20 cellular contexts compared by ENCODE assay signal in genomic region chr19:6264077-6264445, GRCh38. TPM values are rescaled to one million over a fixed set of nuclear protein-coding genes. Genes with fewer than 3 reads are reported as not detected.
DNase-seq lines count a peak whose midpoint lies in the region; ATAC-seq and TF ChIP-seq lines count a peak whose summit lies in the region.
"Had no signal": no experiment of that assay in that cellular context is flagged by ENCODE, and none has a peak within 500 bp of the region (broad histone marks: within the 10 kb centered on the region; RNA-seq: fewer than 3 reads in every experiment).

No MANE protein-coding gene starts in this region.

- TF ChIP-seq CTCF in glutamatergic neuron (IDR thresholded peaks at IDR 0.05; ENCODE audit: partially characterized antibody, unreplicated experiment): no peak
- no peak for TF ChIP-seq CTCF in osteoblast (IDR thresholded peaks at IDR 0.05; ENCODE audit: extremely low read depth, low read depth, low read length)

- peak overlapping the region; percentile 20 for H3K4me3 Mint-ChIP-seq in glutamatergic neuron (ENCODE audit: unreplicated experiment)

- peak overlapping the region in 8 of 11 experiments; percentile 37 to 92 (median 54); a peak in 16 of 22 replicates for H3K4me2 ChIP-seq in BLaER1 treated with 17β-estradiol and CSF1 and Interleukin-3, amounts not matched to agents 10 nM and 100 nM
- peak overlapping the region; percentile 37 for H3K4me2 ChIP-seq in osteoblast (ENCODE audit: insufficient read depth, low read length)

- H3K9me3 Mint-ChIP-seq in glutamatergic neuron (ENCODE audit: unreplicated experiment): no peaks in the 10 kb centered on the region

- no peak overlapping the region for H3K27ac Mint-ChIP-seq in glutamatergic neuron (ENCODE audit: unreplicated experiment)

- H3K9ac ChIP-seq in BLaER1 treated with 17β-estradiol and CSF1 and Interleukin-3, amounts not matched to agents 10 nM and 100 nM: 0 out of 22 replicates have a peak overlapping the region, but pooled peaks of 1 of the 11 experiments have one; percentile 31
- peak overlapping the region; percentile 32 for H3K9ac ChIP-seq in SK-N-MC (ENCODE audit: insufficient read length)

- H3K4me3 ChIP-seq in BLaER1 treated with 17β-estradiol and CSF1 and Interleukin-3, amounts not matched to agents 10 nM and 100 nM: no peak overlapping the region
- H3K4me3 ChIP-seq in SK-N-MC (no peak overlapping the region), osteoblast (ENCODE audit: insufficient read depth, low read length) (no peak overlapping the region)
- H3K4me3 ChIP-seq: body of pancreas, K562, lower lobe of right lung, sigmoid colon, uterus had no signal

- peaks cover 2% of the 10 kb centered on the region for H3K27me3 Mint-ChIP-seq in glutamatergic neuron (ENCODE audit: unreplicated experiment)

- no peak for ATAC-seq in GM21528 (IDR thresholded peaks at IDR 0.05; ENCODE audit: low FRiP score, unreplicated experiment)
- no peak for ATAC-seq in GM21619 (IDR thresholded peaks at IDR 0.05; ENCODE audit: unreplicated experiment)
- ATAC-seq: body of pancreas, K562, lower lobe of right lung had no signal

- peaks cover 22 to 73% (median 57%) of the 10 kb centered on the region in 10 experiments for H3K4me1 ChIP-seq in BLaER1 treated with 17β-estradiol and CSF1 and Interleukin-3, amounts not matched to agents 10 nM and 100 nM
- H3K4me1 ChIP-seq in osteoblast (ENCODE audit: insufficient read depth, low read length): peaks cover 30% of the 10 kb centered on the region
- H3K4me1 ChIP-seq: Caco-2 had no signal

- DNase-seq in SK-N-MC (ENCODE audit: low read depth, low spot score) (no peak), glutamatergic neuron (no peak), osteoblast (ENCODE audit: insufficient read length, low spot score, missing footprints) (peak; percentile 91), NOMO-1 (lab: John Stamatoyannopoulos, UW; ENCODE audit: unreplicated experiment in 2 of 2) (no peak), AG20443 (ENCODE audit: low spot score) (no peak)
- DNase-seq: activated CD8-positive, alpha-beta memory T cell treated with anti-CD3 and anti-CD28 coated beads, Interleukin-2, amount 50 U/mL, for 48 hours; activated naive CD4-positive, alpha-beta T cell treated with Interleukin-2 at 50 U/mL for 16 hours; body of pancreas; Caco-2; effector CD4-positive, alpha-beta T cell; lower lobe of right lung; NCI-H1092; NK-92 treated with Interleukin-12 subunit alpha and Interleukin-12 subunit beta, amount 100 ng/mL, for 24 hours; sigmoid colon; stimulated activated naive CD4-positive, alpha-beta T cell treated with Interleukin-2 at 50 U/mL for 16 hours; uterus had no signal

- peaks cover 81% of the 10 kb centered on the region for H3K79me2 ChIP-seq in osteoblast (ENCODE audit: insufficient read depth, low read length)

- no peaks in the 10 kb centered on the region for H3K27me3 ChIP-seq in BLaER1 treated with 17β-estradiol and CSF1 and Interleukin-3, amounts not matched to agents 10 nM and 100 nM
- H3K27me3 ChIP-seq in osteoblast (ENCODE audit: insufficient read depth, low read length): no peaks in the 10 kb centered on the region
- H3K27me3 ChIP-seq: body of pancreas, sigmoid colon, uterus had no signal

- H3K36me3 Mint-ChIP-seq in glutamatergic neuron (ENCODE audit: unreplicated experiment): peaks cover 3% of the 10 kb centered on the region

- peaks cover 73 to 92% (median 83%) of the 10 kb centered on the region in 11 experiments for H3K36me3 ChIP-seq in BLaER1 treated with 17β-estradiol and CSF1 and Interleukin-3, amounts not matched to agents 10 nM and 100 nM
- peaks cover 63% of the 10 kb centered on the region for H3K36me3 ChIP-seq in SK-N-MC (ENCODE audit: insufficient read depth, low read length)
- peaks cover 61% of the 10 kb centered on the region for H3K36me3 ChIP-seq in osteoblast (ENCODE audit: insufficient read depth, low read length)
- H3K36me3 ChIP-seq: uterus had no signal

- peaks cover 83 to 100% (median 99%) of the 10 kb centered on the region in 11 experiments for H4K20me1 ChIP-seq in BLaER1 treated with 17β-estradiol and CSF1 and Interleukin-3, amounts not matched to agents 10 nM and 100 nM
- peaks cover 28% of the 10 kb centered on the region for H4K20me1 ChIP-seq in osteoblast (ENCODE audit: insufficient read depth, low read length)

- H3K9me3 ChIP-seq in BLaER1 treated with 17β-estradiol and CSF1 and Interleukin-3, amounts not matched to agents 10 nM and 100 nM (replicated peaks in 1 of 11): no peaks in the 10 kb centered on the region
- no peaks in the 10 kb centered on the region for H3K9me3 ChIP-seq in SK-N-MC (ENCODE audit: low read depth, low read length)
- no peaks in the 10 kb centered on the region for H3K9me3 ChIP-seq in osteoblast (ENCODE audit: low read depth, low read length)
- H3K9me3 ChIP-seq: body of pancreas, Caco-2, lower lobe of right lung, sigmoid colon, uterus had no signal

- no peak overlapping the region for H2AFZ ChIP-seq in osteoblast (ENCODE audit: low read length)

- peaks cover 8% of the 10 kb centered on the region for H3K4me1 Mint-ChIP-seq in glutamatergic neuron (ENCODE audit: low read depth, unreplicated experiment)

- H3K27ac ChIP-seq in BLaER1 treated with 17β-estradiol and CSF1 and Interleukin-3, amounts not matched to agents 10 nM and 100 nM: no peak overlapping the region
- H3K27ac ChIP-seq in SK-N-MC: peak overlapping the region; percentile 57; the same call in 1 of the 2 replicates
- peak overlapping the region; percentile 62 for H3K27ac ChIP-seq in osteoblast (ENCODE audit: low read depth, low read length)
- H3K27ac ChIP-seq: body of pancreas, lower lobe of right lung had no signal

RNA-seq across cellular contexts. Expression of gene MLLT1, which starts 15.7 kb away (rescaled TPM):
- total RNA-seq in glutamatergic neuron (ENCODE audit: unreplicated experiment) (52.9 TPM), osteoblast (14.7 and 15.9 TPM in 2 replicates)

Comparison
In these comparisons a context has a peak if more than half of its experiments do, and no peak if none do; other contexts are left out.
1. H3K27ac ChIP-seq: peak in SK-N-MC (single experiment) and osteoblast (single experiment); none in BLaER1 treated with 17β-estradiol and CSF1 and Interleukin-3, amounts not matched to agents 10 nM and 100 nM (0 of 11).